ENCODE assay signal across 20 cellular contexts in genomic region chr3:183845090-183845489, GRCh38. TPM values are rescaled to one million over a fixed set of nuclear protein-coding genes. Genes with fewer than 3 reads are reported as not detected.
DNase-seq lines count a peak whose midpoint lies in the region; TF ChIP-seq lines count a peak whose summit lies in the region.
"Had no signal": no experiment of that assay in that cellular context is flagged by ENCODE, and none has a peak within 500 bp of the region (broad histone marks: within the 10 kb centered on the region; RNA-seq: fewer than 3 reads in every experiment).

No MANE protein-coding gene starts in this region.

- peaks cover 26% of the 10 kb centered on the region for H3K4me1 Mint-ChIP-seq in mesothelial cell of epicardium
- H3K4me1 Mint-ChIP-seq in CD14-positive monocyte, result peaks cover 6% of the 10 kb centered on the region
- H3K4me1 Mint-ChIP-seq: IgD-negative memory B cell, neural crest cell had no signal

- H3K27me3 Mint-ChIP-seq in mesothelial cell of epicardium (ENCODE audit: low read depth) (no peaks in the 10 kb centered on the region), CD14-positive monocyte (ENCODE audit: low read depth in 3 of 3) (peaks cover 0 to 1% (median 0%) of the 10 kb centered on the region in 3 donors)
- H3K27me3 Mint-ChIP-seq: IgD-negative memory B cell had no signal

- H3K36me3 ChIP-seq in HEK293 (ENCODE audit: control insufficient read depth in 2 of 2, insufficient read depth in 1 of 2, low read length in 2 of 2), result peaks cover 15 to 69% of the 10 kb centered on the region in 2 experiments; a peak in 2 of 3 replicates
- peaks cover 23% of the 10 kb centered on the region for H3K36me3 ChIP-seq in brain microvascular endothelial cell (replicated peaks)
- peaks cover 0 to 58% (median 25%) of the 10 kb centered on the region in 4 donors for H3K36me3 ChIP-seq in transverse colon

- H3K9me3 Mint-ChIP-seq in mesothelial cell of epicardium (no peaks in the 10 kb centered on the region), CD14-positive monocyte (no peaks in the 10 kb centered on the region)
- H3K9me3 Mint-ChIP-seq: IgD-negative memory B cell, neural crest cell had no signal

- no peaks in the 10 kb centered on the region for H3K9me3 ChIP-seq in AG04450 (ENCODE audit: control insufficient read depth, insufficient read depth, low read length)
- H3K9me3 ChIP-seq in HEK293 (ENCODE audit: control insufficient read depth, insufficient read depth, low read depth, low read length), result no peaks in the 10 kb centered on the region
- no peaks in the 10 kb centered on the region for H3K9me3 ChIP-seq in transverse colon
- H3K9me3 ChIP-seq: BLaER1 treated with 17β-estradiol and CSF1 and Interleukin-3, amounts not matched to agents 10 nM and 100 nM; body of pancreas; esophagus squamous epithelium had no signal

- no peak for TF ChIP-seq POLR2A in transverse colon (IDR thresholded peaks at IDR 0.05)

- TF ChIP-seq CTCF in AG04450 (IDR thresholded peaks at IDR 0.05; ENCODE audit: low read depth, low read length) (no peak), HEK293 (tag by site-specific recombination; IDR thresholded peaks at IDR 0.05) (no peak), brain microvascular endothelial cell (IDR thresholded peaks at IDR 0.05; ENCODE audit: low read depth, low read length, missing control alignments) (no peak), mesothelial cell of epicardium (IDR thresholded peaks at IDR 0.05; ENCODE audit: unreplicated experiment) (no peak), CD14-positive monocyte (IDR thresholded peaks at IDR 0.05) (no peak), transverse colon (IDR thresholded peaks at IDR 0.05) (no peak)

- no peaks in the 10 kb centered on the region for H3K27me3 ChIP-seq in AG04450 (ENCODE audit: control insufficient read depth, insufficient read depth, low read length)
- no peaks in the 10 kb centered on the region for H3K27me3 ChIP-seq in brain microvascular endothelial cell (replicated peaks)
- no peaks in the 10 kb centered on the region for H3K27me3 ChIP-seq in transverse colon
- H3K27me3 ChIP-seq: BLaER1 treated with 17β-estradiol and CSF1 and Interleukin-3, amounts not matched to agents 10 nM and 100 nM; body of pancreas; dorsolateral prefrontal cortex; esophagus squamous epithelium had no signal

- in situ Hi-C loops in brain microvascular endothelial cell (cut with HindIII; ENCODE audit: low pct_ligation_motif_present, low sequenced_read_pairs) (no loop called here), transverse colon (cut with MboI; ENCODE audit: low pct_ligation_motif_present in 1 of 4, low pct_unique_long_range_greater_than_20kb in 1 of 4, low sequenced_read_pairs in 3 of 4) (no loop called here)

- H3K4me3 Mint-ChIP-seq in mesothelial cell of epicardium (peak overlapping the region; percentile 9), CD14-positive monocyte (no peak overlapping the region)
- H3K4me3 Mint-ChIP-seq: IgD-negative memory B cell, neural crest cell had no signal

- WGBS in transverse colon (ENCODE audit: low coverage in 1 of 2), 2 donors, result 87 to 94% methylated on average over 4 of the region's 4 CpGs

- intact Hi-C loops in CD14-positive monocyte (cut with micrococcal nuclease) (no loop called here), transverse colon (cut with DNase I; ENCODE audit: low total_unique reads) (no loop called here)

- CTCF ChIA-PET in AG04450 (lab: Charles Lee), result interaction anchor here (2.6 kb wide), 1 partner anchor 39 kb away, joined by 8 read pairs; the partner anchor contains the start of gene PARL
- CTCF ChIA-PET in HEK293 (lab: Yijun Ruan, JAX), result interaction anchor here (0.5 to 0.6 kb wide), 2 partner anchors 345 to 355 kb away, joined by 3 read pairs; no protein-coding TSS in a partner anchor

- H3K4me3 ChIP-seq in AG04450 (ENCODE audit: low read depth, low read length) (no peak overlapping the region), HEK293 (ENCODE audit: low read depth, low read length) (no peak overlapping the region), brain microvascular endothelial cell (ENCODE audit: low read depth, low read length) (no peak overlapping the region), transverse colon (no peak overlapping the region)
- H3K4me3 ChIP-seq: BLaER1 treated with 17β-estradiol and CSF1 and Interleukin-3, amounts not matched to agents 10 nM and 100 nM; body of pancreas; dorsolateral prefrontal cortex; esophagus squamous epithelium had no signal

- H3K27ac ChIP-seq in AG04450 (ENCODE audit: low read depth, low read length) (peak overlapping the region; percentile 71), HEK293 (ENCODE audit: extremely low read depth, low read depth, low read length) (no peak overlapping the region), brain microvascular endothelial cell (peak overlapping the region; percentile 7), transverse colon (no peak overlapping the region)
- H3K27ac ChIP-seq: BLaER1 treated with 17β-estradiol and CSF1 and Interleukin-3, amounts not matched to agents 10 nM and 100 nM; body of pancreas; dorsolateral prefrontal cortex had no signal

- POLR2A ChIA-PET in AG04450 (lab: Yijun Ruan, JAX) (no interaction called here), HEK293 (lab: Yijun Ruan, JAX) (no interaction called here)

- H3K27ac Mint-ChIP-seq in mesothelial cell of epicardium, result peak overlapping the region; percentile 91
- no peak overlapping the region for H3K27ac Mint-ChIP-seq in CD14-positive monocyte
- H3K27ac Mint-ChIP-seq: IgD-negative memory B cell had no signal

- no peak for TF ChIP-seq EP300 in transverse colon (IDR thresholded peaks at IDR 0.05; ENCODE audit: low read depth)

- no peak for DNase-seq in AG04450 (ENCODE audit: low read depth, low spot score)
- no peak for DNase-seq in brain microvascular endothelial cell
- DNase-seq in mesothelial cell of epicardium (ENCODE audit: low spot score in 2 of 2, unreplicated experiment in 2 of 2), result no peak
- no peak for DNase-seq in CD14-positive monocyte (ENCODE audit: low spot score)
- no peak for DNase-seq in transverse colon
- DNase-seq in AG08395 (ENCODE audit: low spot score), result no peak
- DNase-seq in DMS153 treated with DMSO at 0.1 percent for 48 hours (lab: John Stamatoyannopoulos, UW; ENCODE audit: unreplicated experiment), result no peak
- DNase-seq: activated effector memory CD4-positive, alpha-beta T cell treated with anti-CD3 and anti-CD28 coated beads, Interleukin-2, amount 50 U/mL, for 16 hours; body of pancreas; DMS153; dorsolateral prefrontal cortex; esophagus squamous epithelium; head of caudate nucleus; NCI-H526 treated with DMSO at 0.1 percent for 48 hours; retina; substantia nigra had no signal

- H3K36me3 Mint-ChIP-seq in mesothelial cell of epicardium (peaks cover 40% of the 10 kb centered on the region), CD14-positive monocyte (peaks cover 61 to 88% of the 10 kb centered on the region in 2 donors)

- H3K4me1 ChIP-seq in HEK293 (ENCODE audit: control insufficient read depth, insufficient read depth, low read length) (no peaks in the 10 kb centered on the region), transverse colon (no peaks in the 10 kb centered on the region)

TF ChIP-seq in HEK293, 187 proteins besides CTCF, POLR2A, EP300 and RAD21:
- TF ChIP-seq SCRT1 (tag by site-specific recombination; IDR thresholded peaks at IDR 0.05; ENCODE audit: borderline replicate concordance) (0 out of 2 replicates have a peak, but pooled peaks have one; percentile 25), SCRT2 (tag by site-specific recombination; IDR thresholded peaks at IDR 0.05) (peak; percentile 8), PRDM1 (tag by site-specific recombination; IDR thresholded peaks at IDR 0.05) (no peak)

RNA-seq across cellular contexts. Expression of gene MAP6D1, which starts 19.7 kb away (rescaled TPM):
- 5.2 and 6.1 TPM in 2 replicates for polyA plus RNA-seq in AG04450 (2011; rRNA removed)
- polyA minus RNA-seq in AG04450 (2011; rRNA and poly(A)+ RNA removed), result 0.78 and 1.7 TPM in 2 replicates
- 4.4 to 6.4 TPM (median 5.3 TPM) in 3 replicates for total RNA-seq in mesothelial cell of epicardium
- under 1 TPM in 1 of 2 donors, not detected in 1; 0.18 TPM for polyA plus RNA-seq in CD14-positive monocyte
- 1 to 10 TPM in 2 of 4 donors, not detected in 2; 1.4 to 2.1 TPM for total RNA-seq in transverse colon
- polyA plus RNA-seq: IgD-negative memory B cell had no signal

RNA-seq across cellular contexts. Expression of gene PARL, which starts 39.6 kb away (rescaled TPM):
- polyA plus RNA-seq in AG04450 (2011; rRNA removed) (45.9 and 46.2 TPM in 2 replicates), CD14-positive monocyte (100 to 1,000 TPM; 155 to 196 TPM)
- polyA minus RNA-seq in AG04450 (2011; rRNA and poly(A)+ RNA removed), result 17.2 and 20.7 TPM in 2 replicates
- total RNA-seq in mesothelial cell of epicardium (47.8 to 57.4 TPM (median 50.5 TPM) in 3 replicates), transverse colon (10 to 100 TPM; 27.3 to 61.3 (median 48.8) TPM)

Comparison
In these comparisons a context has a peak if more than half of its experiments do, and no peak if none do; other contexts are left out.
1. H3K27ac ChIP-seq: peak in AG04450 (single experiment) and brain microvascular endothelial cell (single experiment); none in HEK293 (single experiment) and transverse colon (0 of 4).